In the genomic region with DNA sequence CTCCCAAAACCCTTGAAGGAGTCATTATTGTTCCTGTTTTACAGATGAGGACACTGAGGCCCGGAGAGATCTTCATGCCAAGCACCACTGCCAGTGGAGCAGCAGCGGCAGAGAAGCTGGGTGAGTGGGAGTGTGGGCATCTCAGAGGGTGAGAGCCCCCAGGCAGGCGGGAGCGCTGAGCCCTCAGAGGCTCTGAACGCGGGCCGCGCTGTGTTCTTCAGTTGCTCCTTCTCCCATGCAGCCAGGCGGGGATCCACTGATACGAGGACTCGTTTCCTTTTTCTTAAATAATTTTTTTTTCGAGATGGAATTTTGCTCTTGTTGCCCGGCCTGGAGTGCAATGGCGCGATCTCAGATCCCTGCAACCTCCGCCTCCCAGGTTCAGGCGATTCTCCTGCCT, we compare ENCODE assay signal across 22 cellular contexts. TPM values are rescaled to one million over a fixed set of nuclear protein-coding genes. Genes with fewer than 3 reads are reported as not detected.
DNase-seq lines count a peak whose midpoint lies in the region; ATAC-seq, FAIRE-seq and TF ChIP-seq lines count a peak whose summit lies in the region.
"Had no signal": no experiment of that assay in that cellular context is flagged by ENCODE, and none has a peak within 500 bp of the region (broad histone marks: within the 10 kb centered on the region; RNA-seq: fewer than 3 reads in every experiment).

No MANE protein-coding gene starts in this region.

- H3K4me1 ChIP-seq in BLaER1 = peaks cover 88% of the 10 kb centered on the region
- no peaks in the 10 kb centered on the region for H3K4me1 ChIP-seq in kidney (ENCODE audit: control insufficient read depth in 1 of 2, insufficient read depth in 1 of 2, low read depth in 1 of 2, low read length in 2 of 2)

- ATAC-seq in T-helper 17 cell = no peak
- ATAC-seq: GM12878 had no signal

- intact Hi-C loops in kidney (cut with DNase I) = no loop called here

- H3K36me3 ChIP-seq in BLaER1 (peaks cover 76% of the 10 kb centered on the region), kidney (ENCODE audit: control insufficient read depth in 1 of 2, insufficient read depth in 2 of 2, low read length in 2 of 2) (peaks cover 0 to 2% of the 10 kb centered on the region in 2 donors)

- H3K4me3 ChIP-seq in BLaER1 = no peak overlapping the region
- H3K4me3 ChIP-seq in kidney (ENCODE audit: low read length in 2 of 2) = no peak overlapping the region
- H3K4me3 ChIP-seq: GM12878 had no signal

- no peaks in the 10 kb centered on the region for H3K27me3 Mint-ChIP-seq in activated naive CD4-positive, alpha-beta T cell treated with anti-CD3 and anti-CD28 coated beads, Interleukin-2, amount 50 U/mL, for 24 hours
- H3K27me3 Mint-ChIP-seq in T-helper 17 cell = no peaks in the 10 kb centered on the region
- H3K27me3 Mint-ChIP-seq: CD4-positive, CD25-positive, alpha-beta regulatory T cell; CD8-positive, alpha-beta memory T cell had no signal

- H3K36me3 Mint-ChIP-seq in activated naive CD4-positive, alpha-beta T cell treated with anti-CD3 and anti-CD28 coated beads, Interleukin-2, amount 50 U/mL, for 24 hours = no peaks in the 10 kb centered on the region
- peaks cover 4% of the 10 kb centered on the region for H3K36me3 Mint-ChIP-seq in T-helper 17 cell (ENCODE audit: low read depth)
- H3K36me3 Mint-ChIP-seq: CD4-positive, CD25-positive, alpha-beta regulatory T cell had no signal

- no peak for FAIRE-seq in kidney (lab: Jason Lieb, UNC)
- FAIRE-seq: GM12878, H1 had no signal

- H3K4me1 Mint-ChIP-seq in activated naive CD4-positive, alpha-beta T cell treated with anti-CD3 and anti-CD28 coated beads, Interleukin-2, amount 50 U/mL, for 24 hours = peaks cover 9% of the 10 kb centered on the region
- H3K4me1 Mint-ChIP-seq in T-helper 17 cell = peaks cover 16% of the 10 kb centered on the region

- peak overlapping the region; percentile 58 for H3K9ac ChIP-seq in BLaER1
- no peak overlapping the region for H3K9ac ChIP-seq in kidney (ENCODE audit: low read length in 2 of 2)

- no peak for TF ChIP-seq CTCF in kidney (IDR thresholded peaks at IDR 0.05; ENCODE audit: borderline replicate concordance, extremely low read depth, insufficient read depth)

- no peak for DNase-seq in activated naive CD4-positive, alpha-beta T cell (lab: John Stamatoyannopoulos, UW)
- DNase-seq in T-helper 17 cell (no peak), kidney (peak; percentile 48), NCI-H2196 treated with DMSO at 0.1 percent for 48 hours (lab: John Stamatoyannopoulos, UW; ENCODE audit: unreplicated experiment) (no peak), NCI-H748 treated with DMSO at 0.1 percent for 48 hours (lab: John Stamatoyannopoulos, UW) (no peak)
- DNase-seq: 8988T; C1 segment of cervical spinal cord; CD4-positive, CD25-positive, alpha-beta regulatory T cell; CD8-positive, alpha-beta memory T cell; COR-L47; DMS 273 treated with DMSO at 0.1 percent for 48 hours; DMS53; DND-41; EL; H9 had no signal

- peak overlapping the region; percentile 8 for H3K27ac Mint-ChIP-seq in activated naive CD4-positive, alpha-beta T cell treated with anti-CD3 and anti-CD28 coated beads, Interleukin-2, amount 50 U/mL, for 24 hours
- H3K27ac Mint-ChIP-seq in T-helper 17 cell = peak overlapping the region; percentile 79

- no peaks in the 10 kb centered on the region for H3K9me3 Mint-ChIP-seq in activated naive CD4-positive, alpha-beta T cell treated with anti-CD3 and anti-CD28 coated beads, Interleukin-2, amount 50 U/mL, for 24 hours
- H3K9me3 Mint-ChIP-seq: CD8-positive, alpha-beta memory T cell; H9 had no signal

- peaks cover 79% of the 10 kb centered on the region for H4K20me1 ChIP-seq in BLaER1

- H3K4me3 Mint-ChIP-seq in activated naive CD4-positive, alpha-beta T cell treated with anti-CD3 and anti-CD28 coated beads, Interleukin-2, amount 50 U/mL, for 24 hours = no peak overlapping the region
- H3K4me3 Mint-ChIP-seq in T-helper 17 cell = no peak overlapping the region
- H3K4me3 Mint-ChIP-seq: CD8-positive, alpha-beta memory T cell; H9 had no signal

- H3K9me3 ChIP-seq in BLaER1 = no peaks in the 10 kb centered on the region
- H3K9me3 ChIP-seq in T-helper 17 cell (ENCODE audit: control insufficient read depth, low read length, poor library complexity, severe bottlenecking) = no peaks in the 10 kb centered on the region
- H3K9me3 ChIP-seq in kidney (ENCODE audit: control insufficient read depth in 1 of 2, low read length in 2 of 2) = no peaks in the 10 kb centered on the region

- H3K27me3 ChIP-seq in BLaER1 = no peaks in the 10 kb centered on the region

- peak overlapping the region; percentile 80 for H3K4me2 ChIP-seq in BLaER1

- H3K27ac ChIP-seq in BLaER1 (peak overlapping the region; percentile 64), kidney (ENCODE audit: low read depth in 2 of 2, low read length in 2 of 2) (no peak overlapping the region)

RNA-seq across cellular contexts. Expression of a gene that starts 47.0 kb away (rescaled TPM):
- total RNA-seq in T-helper 17 cell (under 1 TPM; 0.42 to 0.60 TPM), kidney (0.69 TPM)
- 0.13 TPM for polyA plus RNA-seq in kidney (ENCODE audit: insufficient read depth, low read depth, low replicate concordance)
- total RNA-seq: G401, GM12878, HT-29 had no signal
- polyA plus RNA-seq: AG04450, GM12878 had no signal
